ENCODE assay signal across 18 cellular contexts in genomic region chr14:105865266-105865903, GRCh38.
DNase-seq lines count a peak whose midpoint lies in the region; ATAC-seq and TF ChIP-seq lines count a peak whose summit lies in the region.
"Had no signal": no experiment of that assay in that cellular context is flagged by ENCODE, and none has a peak within 500 bp of the region (broad histone marks: within the 10 kb centered on the region; RNA-seq: fewer than 3 reads in every experiment).

No MANE protein-coding gene starts in this region.

- peaks cover 18% of the 10 kb centered on the region for H3K4me1 Mint-ChIP-seq in activated CD4-positive, alpha-beta T cell treated with anti-CD3 and anti-CD28 coated beads for 36 hours

- H3K27me3 Mint-ChIP-seq in activated CD4-positive, alpha-beta T cell treated with anti-CD3 and anti-CD28 coated beads for 36 hours: peaks cover 11% of the 10 kb centered on the region

- no peaks in the 10 kb centered on the region for H3K9me3 Mint-ChIP-seq in activated CD4-positive, alpha-beta T cell treated with anti-CD3 and anti-CD28 coated beads for 36 hours (ENCODE audit: low read depth)
- H3K9me3 Mint-ChIP-seq: activated T-helper 1 cell treated with anti-CD3 and anti-CD28 coated beads, Interleukin-12 subunit alpha, Interleukin-12 subunit beta, Interleukin-2, Interleukin-4 antibody, amounts not matched to agents 30 ng/mL and 10 ng/mL and 1 ng/mL, durations not matched to agents 14 hours and 24 hours and 36 hours; dendritic cell treated with granulocyte-macrophage colony-stimulating factor and Interleukin-4, amounts not matched to agents 40 ng/mL and 50 ng/mL, for 4 days had no signal

- CTCF ChIA-PET in activated CD4-positive, alpha-beta T cell treated with anti-CD3 and anti-CD28 coated beads for 36 hours (lab: Charles Lee): no interaction called here

- H3K4me3 Mint-ChIP-seq in activated CD4-positive, alpha-beta T cell treated with anti-CD3 and anti-CD28 coated beads for 36 hours: no peak overlapping the region
- H3K4me3 Mint-ChIP-seq: activated T-helper 1 cell treated with anti-CD3 and anti-CD28 coated beads, Interleukin-12 subunit alpha, Interleukin-12 subunit beta, Interleukin-2, Interleukin-4 antibody, amounts not matched to agents 30 ng/mL and 10 ng/mL and 1 ng/mL, durations not matched to agents 14 hours and 24 hours and 36 hours; dendritic cell treated with granulocyte-macrophage colony-stimulating factor and Interleukin-4, amounts not matched to agents 40 ng/mL and 50 ng/mL, for 4 days had no signal

- ATAC-seq in activated CD4-positive, alpha-beta T cell treated with anti-CD3 and anti-CD28 coated beads for 36 hours: no peak
- no peak for ATAC-seq in HG03439 (IDR thresholded peaks at IDR 0.05; ENCODE audit: unreplicated experiment)
- ATAC-seq in HG03095 (IDR thresholded peaks at IDR 0.05; ENCODE audit: unreplicated experiment): no peak
- ATAC-seq: left lobe of liver had no signal

- no peaks in the 10 kb centered on the region for H3K27me3 ChIP-seq in GM06990 (replicated peaks; ENCODE audit: control insufficient read depth, insufficient read depth, low read length)

- H3K27ac Mint-ChIP-seq in activated CD4-positive, alpha-beta T cell treated with anti-CD3 and anti-CD28 coated beads for 36 hours: no peak overlapping the region
- H3K27ac Mint-ChIP-seq: activated T-helper 1 cell treated with anti-CD3 and anti-CD28 coated beads, Interleukin-12 subunit alpha, Interleukin-12 subunit beta, Interleukin-2, Interleukin-4 antibody, amounts not matched to agents 30 ng/mL and 10 ng/mL and 1 ng/mL, durations not matched to agents 14 hours and 24 hours and 36 hours; dendritic cell treated with granulocyte-macrophage colony-stimulating factor and Interleukin-4, amounts not matched to agents 40 ng/mL and 50 ng/mL, for 4 days had no signal

- no peak for TF ChIP-seq CTCF in GM06990 (IDR thresholded peaks at IDR 0.05; ENCODE audit: insufficient read depth, low read length, poor library complexity, severe bottlenecking)

- intact Hi-C loops in activated CD4-positive, alpha-beta T cell treated with anti-CD3 and anti-CD28 coated beads for 36 hours (cut with DNase I, micrococcal nuclease): no loop called here
- intact Hi-C loops in posterior vena cava (cut with DNase I): no loop called here

- POLR2A ChIA-PET in activated CD4-positive, alpha-beta T cell treated with anti-CD3 and anti-CD28 coated beads for 36 hours (lab: Charles Lee): no interaction called here

- H3K36me3 ChIP-seq in GM06990 (ENCODE audit: control insufficient read depth, insufficient read depth, low read length): peaks cover 22% of the 10 kb centered on the region
- H3K36me3 ChIP-seq: prostate gland, suprapubic skin had no signal

- H3K36me3 Mint-ChIP-seq in activated CD4-positive, alpha-beta T cell treated with anti-CD3 and anti-CD28 coated beads for 36 hours (ENCODE audit: low read depth): no peaks in the 10 kb centered on the region

- DNase-seq in activated CD4-positive, alpha-beta T cell treated with anti-CD3 and anti-CD28 coated beads for 36 hours: peak; percentile 5
- DNase-seq in activated CD4-positive, alpha-beta T cell treated with anti-CD3 and anti-CD28 coated beads for 4 hours: no peak
- DNase-seq in GM06990 (ENCODE audit: extremely low read depth, insufficient read length) (no peak), posterior vena cava (ENCODE audit: low spot score) (peak; percentile 75), HUDEP-2 (lab: John Stamatoyannopoulos, UW; ENCODE audit: unreplicated experiment in 76 of 76) (no peak)
- peak; percentile 46 for DNase-seq in activated CD8-positive, alpha-beta memory T cell treated with anti-CD3 and anti-CD28 coated beads, Interleukin-2, amount 50 U/mL, for 48 hours
- DNase-seq: GF-D8; hypothalamus; NCI-H524; stimulated activated CD4-positive, alpha-beta T cell treated with anti-CD3 and anti-CD28 coated beads, Interleukin-15, amount 100 ng/mL, for 24 hours had no signal

- peak overlapping the region; percentile 80 for H3K4me3 ChIP-seq in GM06990 (replicated peaks; ENCODE audit: low read depth, low read length)
- H3K4me3 ChIP-seq: prostate gland, SK-N-MC, suprapubic skin had no signal

Comparison
In these comparisons a context has a peak if more than half of its experiments do, and no peak if none do; other contexts are left out.
1. DNase-seq: peak in activated CD4-positive, alpha-beta T cell treated with anti-CD3 and anti-CD28 coated beads for 36 hours (single experiment), activated CD8-positive, alpha-beta memory T cell treated with anti-CD3 and anti-CD28 coated beads, Interleukin-2, amount 50 U/mL, for 48 hours (single experiment) and posterior vena cava (single experiment); none in activated CD4-positive, alpha-beta T cell treated with anti-CD3 and anti-CD28 coated beads for 4 hours (0 of 2), GM06990 (single experiment) and HUDEP-2 (0 of 76).